In genomic region chr5:83567741-83568530, GRCh38 we compare ENCODE assay signal across 13 cellular contexts.
DNase-seq lines count a peak whose midpoint lies in the region; TF ChIP-seq lines count a peak whose summit lies in the region.
"Had no signal": no experiment of that assay in that cellular context is flagged by ENCODE, and none has a peak within 500 bp of the region (broad histone marks: within the 10 kb centered on the region; RNA-seq: fewer than 3 reads in every experiment).

No MANE protein-coding gene starts in this region.

- no peak overlapping the region for H2AFZ ChIP-seq in SK-N-SH (ENCODE audit: low read depth)

- H3K27me3 Mint-ChIP-seq in MCF 10A (ENCODE audit: insufficient read depth, unreplicated experiment), result no peaks in the 10 kb centered on the region

- WGBS in SK-N-SH (ENCODE audit: low lambda C conversion rate), result 48% methylated on average over 3 of the region's 3 CpGs

- peaks cover 33% of the 10 kb centered on the region for H3F3A ChIP-seq in SK-N-SH (replicated peaks; ENCODE audit: insufficient read depth)

- TF ChIP-seq POLR2A in breast epithelium (IDR thresholded peaks at IDR 0.05), result no peak

- H4K20me1 ChIP-seq in SK-N-SH (ENCODE audit: insufficient read depth), result no peaks in the 10 kb centered on the region

- TF ChIP-seq EP300 in SK-N-SH (IDR thresholded peaks at IDR 0.05; ENCODE audit: borderline replicate concordance in 1 of 2, low read depth in 1 of 2, low read length in 1 of 2), result peak in 1 of 2 experiments; percentile 93; a peak in 2 of 4 replicates

- H3K4me3 ChIP-seq in breast epithelium, result no peak overlapping the region
- H3K4me3 ChIP-seq in SK-N-SH (ENCODE audit: low read depth in 2 of 2, low read length in 1 of 2), result no peak overlapping the region
- H3K4me3 ChIP-seq in fibroblast of mammary gland (ENCODE audit: control insufficient read depth, low read depth, low read length), result no peak overlapping the region
- H3K4me3 ChIP-seq: lower lobe of right lung had no signal

- POLR2A ChIA-PET in MCF 10A (lab: Yijun Ruan, JAX), result interaction anchor here (0.5 to 1.0 kb wide), 3 partner anchors 64 to 1157 kb away, joined by 3 to 5 read pairs (median 4); no protein-coding TSS in a partner anchor
- POLR2A ChIA-PET in SK-N-SH (lab: Yijun Ruan, JAX), result no interaction called here

- TF ChIP-seq CTCF in MCF 10A (IDR thresholded peaks at IDR 0.05; ENCODE audit: unreplicated experiment) (no peak), breast epithelium (IDR thresholded peaks at IDR 0.05) (no peak), SK-N-SH (IDR thresholded peaks at IDR 0.05) (no peak), fibroblast of mammary gland (conservative IDR thresholded peaks at IDR 0.05; ENCODE audit: control insufficient read depth, insufficient read depth, low read depth, low read length) (no peak)

- no peaks in the 10 kb centered on the region for H3K27me3 ChIP-seq in breast epithelium
- H3K27me3 ChIP-seq in SK-N-SH (ENCODE audit: insufficient read depth), result no peaks in the 10 kb centered on the region

- BruUV-seq in MCF 10A (replicated peaks; lab: Mats Ljungman, UMichigan), result no TSS peak

- no peaks in the 10 kb centered on the region for H3K9me3 Mint-ChIP-seq in MCF 10A (ENCODE audit: unreplicated experiment)
- H3K9me3 Mint-ChIP-seq: stimulated activated naive B cell treated with anti-CD40 and anti-IgM and Interleukin-4, amounts not matched to agents 10 μg/mL and 1 μg/mL and 100 μg/mL, for 72 hours had no signal

- intact Hi-C loops in MCF 10A (cut with micrococcal nuclease) (loop anchor here (5.0 kb wide), 1 partner anchor 491 kb away; the partner anchor contains the start of genes TMEM167A and XRCC4), breast epithelium (cut with DNase I; ENCODE audit: low total_unique reads) (no loop called here), head of caudate nucleus (cut with DNase I) (loop anchor here (5.0 kb wide), 1 partner anchor 1216 kb away; no protein-coding TSS in a partner anchor)

- H3K79me2 ChIP-seq in SK-N-SH (ENCODE audit: insufficient read depth), result peaks cover 23% of the 10 kb centered on the region; the same call in 1 of the 2 replicates

- no peak overlapping the region for H3K27ac ChIP-seq in breast epithelium
- peak overlapping the region; percentile 71 to 86; a peak in 3 of 4 replicates for H3K27ac ChIP-seq in SK-N-SH (ENCODE audit: low read depth in 2 of 2, low read length in 1 of 2)
- H3K27ac ChIP-seq: lower lobe of right lung, VCaP had no signal

- H3K36me3 ChIP-seq in breast epithelium (no peaks in the 10 kb centered on the region), SK-N-SH (replicated peaks in 1 of 2; ENCODE audit: control insufficient read depth in 1 of 2, insufficient read depth in 2 of 2, low read length in 1 of 2) (peaks cover 44 to 82% of the 10 kb centered on the region in 2 experiments)
- H3K36me3 ChIP-seq: lower lobe of right lung had no signal

- H3K27ac Mint-ChIP-seq in MCF 10A (ENCODE audit: low read depth, unreplicated experiment), result peak overlapping the region; percentile 50
- H3K27ac Mint-ChIP-seq: stimulated activated naive B cell treated with anti-CD40 and anti-IgM and Interleukin-4, amounts not matched to agents 10 μg/mL and 1 μg/mL and 100 μg/mL, for 72 hours had no signal

- no peak for TF ChIP-seq RAD21 in SK-N-SH (IDR thresholded peaks at IDR 0.05; ENCODE audit: low read length)

- H3K9me2 ChIP-seq in SK-N-SH, result no peaks in the 10 kb centered on the region

- CTCF ChIA-PET in MCF 10A (lab: Yijun Ruan, JAX), result interaction anchor here (0.6 to 2.5 kb wide), 8 partner anchors 10 to 1218 kb away, joined by 3 to 8 read pairs (median 3); partner anchors contain the start of gene VCAN
- CTCF ChIA-PET in SK-N-SH (lab: Yijun Ruan, JAX), result interaction anchor here (0.6 to 1.4 kb wide), 3 partner anchors 40 to 1260 kb away, joined by 3 to 5 read pairs (median 3); no protein-coding TSS in a partner anchor

- H3K4me1 ChIP-seq in breast epithelium, result peaks cover 0 to 8% of the 10 kb centered on the region in 2 donors
- H3K4me1 ChIP-seq in SK-N-SH (ENCODE audit: control insufficient read depth in 1 of 2, insufficient read depth in 2 of 2, low read depth in 1 of 2, low read length in 1 of 2), result peaks cover 5% of the 10 kb centered on the region in 2 experiments; a peak in 3 of 4 replicates
- H3K4me1 ChIP-seq: lower lobe of right lung had no signal

- H3K4me3 Mint-ChIP-seq in MCF 10A (ENCODE audit: unreplicated experiment), result peak overlapping the region; percentile 47
- H3K4me3 Mint-ChIP-seq: stimulated activated naive B cell treated with anti-CD40 and anti-IgM and Interleukin-4, amounts not matched to agents 10 μg/mL and 1 μg/mL and 100 μg/mL, for 72 hours had no signal

- H3K9me3 ChIP-seq in breast epithelium, result no peaks in the 10 kb centered on the region
- H3K9me3 ChIP-seq in SK-N-SH, result no peaks in the 10 kb centered on the region
- H3K9me3 ChIP-seq: lower lobe of right lung had no signal

- H3K4me2 ChIP-seq in SK-N-SH, result peak overlapping the region; percentile 56

- H3K36me3 Mint-ChIP-seq in MCF 10A (ENCODE audit: insufficient read depth, unreplicated experiment), result no peaks in the 10 kb centered on the region
- H3K36me3 Mint-ChIP-seq: stimulated activated naive B cell treated with anti-CD40 and anti-IgM and Interleukin-4, amounts not matched to agents 10 μg/mL and 1 μg/mL and 100 μg/mL, for 72 hours had no signal

- peaks cover 31% of the 10 kb centered on the region for H3K4me1 Mint-ChIP-seq in MCF 10A (ENCODE audit: insufficient read depth, unreplicated experiment)
- H3K4me1 Mint-ChIP-seq: stimulated activated naive B cell treated with anti-CD40 and anti-IgM and Interleukin-4, amounts not matched to agents 10 μg/mL and 1 μg/mL and 100 μg/mL, for 72 hours had no signal

- DNase-seq in MCF 10A (ENCODE audit: unreplicated experiment) (peak; percentile 88), breast epithelium (ENCODE audit: low spot score in 2 of 2) (no peak), SK-N-SH (no peak), fibroblast of mammary gland (ENCODE audit: low read depth) (peak; percentile 96), smooth muscle cell of the brain vasculature (ENCODE audit: low read depth, low spot score) (peak; percentile 36), head of caudate nucleus (no peak)
- DNase-seq in activated CD4-positive, CD25-positive, alpha-beta regulatory T cell treated with anti-CD3 and anti-CD28 coated beads, Interleukin-2, amount 50 U/mL, for 72 hours, result no peak
- no peak for DNase-seq in stimulated activated CD4-positive, alpha-beta T cell treated with anti-CD3 and anti-CD28 coated beads, Interleukin-4, amount 100 ng/mL, for 24 hours
- DNase-seq: activated effector memory CD4-positive, alpha-beta T cell treated with Interleukin-2 at 50 U/mL for 16 hours; lower lobe of right lung; small intestine; stimulated activated naive B cell treated with anti-CD40 and anti-IgM and Interleukin-4, amounts not matched to agents 10 μg/mL and 1 μg/mL and 100 μg/mL, for 72 hours had no signal

- peak overlapping the region; percentile 45; the same call in 1 of the 2 replicates for H3K9ac ChIP-seq in SK-N-SH

TF ChIP-seq in SK-N-SH, 30 proteins besides CTCF, POLR2A, EP300 and RAD21 (continues in another document):
- TF ChIP-seq, protein P1, sequence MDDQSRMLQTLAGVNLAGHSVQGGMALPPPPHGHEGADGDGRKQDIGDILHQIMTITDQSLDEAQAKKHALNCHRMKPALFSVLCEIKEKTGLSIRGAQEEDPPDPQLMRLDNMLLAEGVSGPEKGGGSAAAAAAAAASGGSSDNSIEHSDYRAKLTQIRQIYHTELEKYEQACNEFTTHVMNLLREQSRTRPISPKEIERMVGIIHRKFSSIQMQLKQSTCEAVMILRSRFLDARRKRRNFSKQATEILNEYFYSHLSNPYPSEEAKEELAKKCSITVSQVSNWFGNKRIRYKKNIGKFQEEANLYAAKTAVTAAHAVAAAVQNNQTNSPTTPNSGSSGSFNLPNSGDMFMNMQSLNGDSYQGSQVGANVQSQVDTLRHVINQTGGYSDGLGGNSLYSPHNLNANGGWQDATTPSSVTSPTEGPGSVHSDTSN (IDR thresholded peaks at IDR 0.05), result peak; percentile 81
- TF ChIP-seq ELF1 (IDR thresholded peaks at IDR 0.05), result no peak; the same call in 1 of the 2 replicates
- peak; percentile 66; the same call in 1 of the 2 replicates for TF ChIP-seq MEF2A (IDR thresholded peaks at IDR 0.05; ENCODE audit: borderline replicate concordance, low read depth)
- TF ChIP-seq, protein P2, sequence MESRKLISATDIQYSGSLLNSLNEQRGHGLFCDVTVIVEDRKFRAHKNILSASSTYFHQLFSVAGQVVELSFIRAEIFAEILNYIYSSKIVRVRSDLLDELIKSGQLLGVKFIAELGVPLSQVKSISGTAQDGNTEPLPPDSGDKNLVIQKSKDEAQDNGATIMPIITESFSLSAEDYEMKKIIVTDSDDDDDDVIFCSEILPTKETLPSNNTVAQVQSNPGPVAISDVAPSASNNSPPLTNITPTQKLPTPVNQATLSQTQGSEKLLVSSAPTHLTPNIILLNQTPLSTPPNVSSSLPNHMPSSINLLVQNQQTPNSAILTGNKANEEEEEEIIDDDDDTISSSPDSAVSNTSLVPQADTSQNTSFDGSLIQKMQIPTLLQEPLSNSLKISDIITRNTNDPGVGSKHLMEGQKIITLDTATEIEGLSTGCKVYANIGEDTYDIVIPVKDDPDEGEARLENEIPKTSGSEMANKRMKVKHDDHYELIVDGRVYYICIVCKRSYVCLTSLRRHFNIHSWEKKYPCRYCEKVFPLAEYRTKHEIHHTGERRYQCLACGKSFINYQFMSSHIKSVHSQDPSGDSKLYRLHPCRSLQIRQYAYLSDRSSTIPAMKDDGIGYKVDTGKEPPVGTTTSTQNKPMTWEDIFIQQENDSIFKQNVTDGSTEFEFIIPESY (IDR thresholded peaks at IDR 0.05; ENCODE audit: borderline replicate concordance, low read depth), result peak; percentile 61; the same call in 1 of the 2 replicates
- TF ChIP-seq JUND (IDR thresholded peaks at IDR 0.05), result peak; percentile 85
- TF ChIP-seq POLR2AphosphoS5 (IDR thresholded peaks at IDR 0.05; ENCODE audit: low read depth, low read length), result peak; percentile 69; the same call in 1 of the 2 replicates
- TF ChIP-seq FOSL2 (IDR thresholded peaks at IDR 0.05; ENCODE audit: borderline replicate concordance, low read depth), result peak; percentile 71; the same call in 1 of the 2 replicates
- no peak for TF ChIP-seq IRF3 (IDR thresholded peaks at IDR 0.05; ENCODE audit: low read depth, low read length)
- peak; percentile 39; the same call in 1 of the 2 replicates for TF ChIP-seq RXRA (IDR thresholded peaks at IDR 0.05; ENCODE audit: borderline replicate concordance, low read depth)
- peak; percentile 97 for TF ChIP-seq TEAD4 (IDR thresholded peaks at IDR 0.05; ENCODE audit: borderline replicate concordance, insufficient read depth)

Comparison
In these comparisons a context has a peak if more than half of its experiments do, and no peak if none do; other contexts are left out.
1. DNase-seq: peak in MCF 10A (single experiment), fibroblast of mammary gland (single experiment) and smooth muscle cell of the brain vasculature (single experiment); none in breast epithelium (0 of 2), SK-N-SH (single experiment), activated CD4-positive, CD25-positive, alpha-beta regulatory T cell treated with anti-CD3 and anti-CD28 coated beads, Interleukin-2, amount 50 U/mL, for 72 hours (single experiment), head of caudate nucleus (0 of 42) and stimulated activated CD4-positive, alpha-beta T cell treated with anti-CD3 and anti-CD28 coated beads, Interleukin-4, amount 100 ng/mL, for 24 hours (single experiment).
2. H3K27ac ChIP-seq: peak in SK-N-SH (2 of 2); none in breast epithelium (0 of 2).